ENCODE assay signal across 23 cellular contexts in the genomic region with DNA sequence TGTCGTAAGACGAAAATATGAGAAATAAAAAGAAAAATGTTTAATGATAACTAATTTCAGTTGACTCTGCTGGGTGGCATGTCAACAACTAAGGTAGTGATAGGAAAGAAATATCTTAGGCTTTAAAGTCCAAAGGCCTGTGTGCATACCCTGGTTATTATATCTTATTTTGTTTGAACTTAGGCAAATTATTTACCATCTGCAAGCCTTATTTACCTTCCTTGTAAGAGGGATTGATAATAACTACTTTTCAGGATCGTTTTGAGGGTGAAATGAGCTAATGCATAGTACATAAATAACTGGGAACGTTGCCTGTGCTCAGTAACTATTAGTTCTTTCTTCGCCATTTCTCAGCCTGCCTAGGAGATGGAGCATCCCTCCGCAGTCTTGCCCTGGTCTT.
"Had no signal": no experiment of that assay in that cellular context is flagged by ENCODE, and none has a peak within 500 bp of the region (broad histone marks: within the 10 kb centered on the region; RNA-seq: fewer than 3 reads in every experiment).

No MANE protein-coding gene starts in this region.

- FAIRE-seq: endothelial cell of umbilical vein, islet of Langerhans, keratinocyte had no signal

- H3K9me3 ChIP-seq: esophagus squamous epithelium, gastrocnemius medialis, heart right ventricle, left ventricle myocardium inferior, lower lobe of right lung, mucosa of descending colon had no signal

- H3K27ac ChIP-seq: coronary artery, dorsolateral prefrontal cortex, esophagus squamous epithelium, gastrocnemius medialis, heart right ventricle, left ventricle myocardium inferior, lower lobe of right lung had no signal

- DNase-seq: dermis blood vessel endothelial cell; dorsolateral prefrontal cortex; effector CD4-positive, alpha-beta T cell; effector memory CD4-positive, alpha-beta T cell; esophagus squamous epithelium; foreskin fibroblast; foreskin melanocyte; gastrocnemius medialis; glutamatergic neuron; head of caudate nucleus; heart right ventricle; hypothalamus; left cardiac atrium; left ventricle myocardium inferior; lower lobe of right lung; mesenchymal stem cell; mucosa of descending colon; naive B cell; naive thymus-derived CD8-positive, alpha-beta T cell had no signal

- H3K4me1 ChIP-seq: esophagus squamous epithelium, gastrocnemius medialis, heart right ventricle, left ventricle myocardium inferior, lower lobe of right lung had no signal

- H3K27me3 ChIP-seq: esophagus squamous epithelium, gastrocnemius medialis had no signal

- ATAC-seq: gastrocnemius medialis; heart right ventricle; left cardiac atrium; lower lobe of right lung; mucosa of descending colon; naive thymus-derived CD8-positive, alpha-beta T cell had no signal

- H3K4me3 ChIP-seq: coronary artery, dorsolateral prefrontal cortex, esophagus squamous epithelium, gastrocnemius medialis, heart right ventricle, left ventricle myocardium inferior, lower lobe of right lung, mucosa of descending colon had no signal

- H3K36me3 ChIP-seq: esophagus squamous epithelium, gastrocnemius medialis, heart right ventricle, left ventricle myocardium inferior, lower lobe of right lung had no signal
